In genomic region chr3:100324044-100324443, GRCh38 we compare ENCODE assay signal across 21 cellular contexts. TPM values are rescaled to one million over a fixed set of nuclear protein-coding genes. Genes with fewer than 3 reads are reported as not detected.
DNase-seq lines count a peak whose midpoint lies in the region; ATAC-seq, FAIRE-seq and TF ChIP-seq lines count a peak whose summit lies in the region.
"Had no signal": no experiment of that assay in that cellular context is flagged by ENCODE, and none has a peak within 500 bp of the region (broad histone marks: within the 10 kb centered on the region; RNA-seq: fewer than 3 reads in every experiment).

No MANE protein-coding gene starts in this region.

- no peak overlapping the region for H3K9ac ChIP-seq in liver (ENCODE audit: low read depth in 1 of 2, low read length in 2 of 2)
- H3K9ac ChIP-seq in HepG2 (ENCODE audit: insufficient read depth, low read depth, low read length) = no peak overlapping the region
- H3K9ac ChIP-seq: GM23248 had no signal

- TF ChIP-seq POLR2A in HepG2 (IDR thresholded peaks at IDR 0.05; ENCODE audit: insufficient read depth in 1 of 2, low read depth in 2 of 2, low read length in 2 of 2) (no peak), right lobe of liver (IDR thresholded peaks at IDR 0.05) (no peak), gastrocnemius medialis (IDR thresholded peaks at IDR 0.05) (no peak)

- H3K27ac ChIP-seq in liver (ENCODE audit: low read depth in 1 of 2, low read length in 2 of 2) (peak overlapping the region; percentile 31 to 58), HepG2 (ENCODE audit: extremely low read length, insufficient read depth, low read length) (no peak overlapping the region), Panc1 (ENCODE audit: low read length) (no peak overlapping the region), right lobe of liver (peak overlapping the region in 2 of 3 donors; percentile 2 to 15), gastrocnemius medialis (no peak overlapping the region)
- H3K27ac ChIP-seq: A549, GM23248 had no signal

- no peak overlapping the region for H3K4me2 ChIP-seq in HepG2 (ENCODE audit: low read depth, low read length)
- H3K4me2 ChIP-seq: A549 had no signal

- DNase-seq in HepG2 (ENCODE audit: low spot score) (no peak), Panc1 (ENCODE audit: low read depth, low spot score) (no peak), right lobe of liver (no peak), mesenteric fat pad (ENCODE audit: low spot score) (no peak), gastrocnemius medialis (no peak)
- DNase-seq: 8988T; C1 segment of cervical spinal cord; Calu3; CD4-positive, alpha-beta memory T cell; COR-L47; DMS53; DMS79 treated with DMSO at 0.1 percent for 48 hours; GF-D8; GM23248; H7; HCEC 1CT had no signal

- POLR2A ChIA-PET in HepG2 (lab: Yijun Ruan, JAX) = interaction anchor here (1.0 kb wide), 1 partner anchor 10 kb away, joined by 3 read pairs; the partner anchor contains the start of gene NIT2
- POLR2A ChIA-PET in Panc1 (lab: Charles Lee) = no interaction called here

- TF ChIP-seq CTCF in liver (IDR thresholded peaks at IDR 0.05; ENCODE audit: low read depth, low read length, missing input control) (no peak), HepG2 (CRISPR knock-in tag; IDR thresholded peaks at IDR 0.05) (no peak), Panc1 (IDR thresholded peaks at IDR 0.05) (no peak), right lobe of liver (IDR thresholded peaks at IDR 0.05) (no peak), gastrocnemius medialis (IDR thresholded peaks at IDR 0.05 in 4 of 5, conservative IDR thresholded peaks at IDR 0.05 in 1 of 5) (no peak)

- BruUV-seq in HepG2 (replicated peaks; lab: Mats Ljungman, UMichigan) (no TSS peak), Panc1 (replicated peaks; lab: Mats Ljungman, UMichigan) (TSS peak; percentile 25)

- H3K79me2 ChIP-seq in HepG2 (ENCODE audit: insufficient read depth, low read length) = no peaks in the 10 kb centered on the region

- no peak overlapping the region for H3K4me3 ChIP-seq in liver (ENCODE audit: low read depth in 1 of 3, low read length in 3 of 3)
- no peak overlapping the region for H3K4me3 ChIP-seq in HepG2 (replicated peaks in 1 of 3; ENCODE audit: insufficient read depth in 1 of 3, low read depth in 2 of 3, low read length in 3 of 3)
- H3K4me3 ChIP-seq in Panc1 (ENCODE audit: low read depth in 2 of 2, low read length in 2 of 2) = no peak overlapping the region
- no peak overlapping the region for H3K4me3 ChIP-seq in right lobe of liver
- no peak overlapping the region for H3K4me3 ChIP-seq in gastrocnemius medialis
- H3K4me3 ChIP-seq: A549, GM23248 had no signal

- FAIRE-seq in HepG2 (lab: Jason Lieb, UNC) = no peak
- FAIRE-seq: A549, GM12891, H1 had no signal

- H3K4me1 ChIP-seq in liver (ENCODE audit: control insufficient read depth in 4 of 4, insufficient read depth in 4 of 4, low read length in 3 of 4) = peaks cover 0 to 28% (median 14%) of the 10 kb centered on the region in 4 donors
- H3K4me1 ChIP-seq in HepG2 (ENCODE audit: insufficient read depth, low read length) = no peaks in the 10 kb centered on the region
- H3K4me1 ChIP-seq in Panc1 (ENCODE audit: control insufficient read depth, insufficient read depth, low read length) = no peaks in the 10 kb centered on the region
- H3K4me1 ChIP-seq in right lobe of liver = peaks cover 0 to 30% (median 9%) of the 10 kb centered on the region in 4 donors
- H3K4me1 ChIP-seq in gastrocnemius medialis = no peaks in the 10 kb centered on the region
- H3K4me1 ChIP-seq: A549 had no signal

- ATAC-seq in HepG2 = no peak
- ATAC-seq in Panc1 = no peak
- ATAC-seq in right lobe of liver = peak in 3 of 4 donors; percentile 65 to 74 (median 67)
- ATAC-seq in GM19455 (IDR thresholded peaks at IDR 0.05; ENCODE audit: unreplicated experiment) = no peak
- ATAC-seq in gastrocnemius medialis = no peak
- ATAC-seq: A549 had no signal

- no peaks in the 10 kb centered on the region for H3K9me3 ChIP-seq in liver (ENCODE audit: control insufficient read depth in 4 of 4, low read length in 3 of 4)
- H3K9me3 ChIP-seq in HepG2 (ENCODE audit: low read length) = no peaks in the 10 kb centered on the region
- no peaks in the 10 kb centered on the region for H3K9me3 ChIP-seq in Panc1 (ENCODE audit: control insufficient read depth, insufficient read depth, low read depth, low read length)
- no peaks in the 10 kb centered on the region for H3K9me3 ChIP-seq in right lobe of liver
- no peaks in the 10 kb centered on the region for H3K9me3 ChIP-seq in gastrocnemius medialis
- H3K9me3 ChIP-seq: A549 had no signal

- H3K27me3 ChIP-seq in liver (ENCODE audit: control insufficient read depth in 4 of 4, insufficient read depth in 4 of 4, low read length in 3 of 4) (no peaks in the 10 kb centered on the region), HepG2 (ENCODE audit: control insufficient read depth in 1 of 2, insufficient read depth in 2 of 2, low read length in 2 of 2) (no peaks in the 10 kb centered on the region), Panc1 (ENCODE audit: control insufficient read depth, insufficient read depth, low read length) (no peaks in the 10 kb centered on the region), right lobe of liver (no peaks in the 10 kb centered on the region), gastrocnemius medialis (no peaks in the 10 kb centered on the region)

- in situ Hi-C loops in HepG2 (cut with HindIII; ENCODE audit: extremely low pct_ligation_motif_present, low pct_unique_long_range_greater_than_20kb) (no loop called here), Panc1 (cut with HindIII; ENCODE audit: low pct_unique_long_range_greater_than_20kb, low sequenced_read_pairs) (no loop called here), gastrocnemius medialis (cut with MboI; ENCODE audit: low sequenced_read_pairs in 4 of 4) (loop anchor here in 3 of 4 donors (25.0 kb wide), 1 partner anchor 263 kb away; no protein-coding TSS in a partner anchor)

- CTCF ChIA-PET in HepG2 (lab: Yijun Ruan, JAX; ENCODE audit: low intra/inter-chr PET ratio, low total read pairs) = no interaction called here
- CTCF ChIA-PET in Panc1 (lab: Charles Lee) = no interaction called here

- TF ChIP-seq EP300 in HepG2 (IDR thresholded peaks at IDR 0.05; ENCODE audit: low read depth in 2 of 2, low read length in 2 of 2) (no peak), HepG2 (CRISPR knock-in tag; IDR thresholded peaks at IDR 0.05; ENCODE audit: borderline replicate concordance) (no peak)

- intact Hi-C loops in HepG2 (cut with micrococcal nuclease; ENCODE audit: unreplicated experiment) (no loop called here), Panc1 (cut with micrococcal nuclease; ENCODE audit: unreplicated experiment) (no loop called here), right lobe of liver (cut with DNase I) (no loop called here), gastrocnemius medialis (cut with DNase I; ENCODE audit: low total_unique reads) (no loop called here)

- TF ChIP-seq RAD21 in liver (IDR thresholded peaks at IDR 0.05) = peak in 1 of 2 donors; percentile 8
- TF ChIP-seq RAD21 in HepG2 (CRISPR knock-in tag; IDR thresholded peaks at IDR 0.05) = no peak

- no peaks in the 10 kb centered on the region for H4K20me1 ChIP-seq in HepG2 (ENCODE audit: insufficient read depth, low read length)

- H2AFZ ChIP-seq in HepG2 (ENCODE audit: low read length) = no peak overlapping the region
- H2AFZ ChIP-seq: GM23248 had no signal

- peaks cover 1 to 10% (median 5%) of the 10 kb centered on the region in 4 donors for H3K36me3 ChIP-seq in liver (ENCODE audit: control insufficient read depth in 4 of 4, insufficient read depth in 3 of 4, low read depth in 1 of 4, low read length in 3 of 4)
- peaks cover 2 to 12% of the 10 kb centered on the region in 2 experiments; a peak in 2 of 5 replicates for H3K36me3 ChIP-seq in HepG2 (replicated peaks in 1 of 2; ENCODE audit: control insufficient read depth in 1 of 2, insufficient read depth in 2 of 2, low read length in 2 of 2)
- 0 out of 2 replicates have a peak, but pooled peaks cover 2% of the 10 kb centered on the region for H3K36me3 ChIP-seq in Panc1 (ENCODE audit: control insufficient read depth, insufficient read depth, low read length)
- peaks cover 0 to 6% (median 2%) of the 10 kb centered on the region in 4 donors for H3K36me3 ChIP-seq in right lobe of liver
- peaks cover 0 to 52% of the 10 kb centered on the region in 2 donors for H3K36me3 ChIP-seq in gastrocnemius medialis

TF ChIP-seq in liver, 16 proteins besides CTCF, POLR2A, EP300 and RAD21 (continues in another document):
- TF ChIP-seq HNF4A (conservative IDR thresholded peaks at IDR 0.05) = peak; percentile 22 to 38

RNA-seq across cellular contexts. Expression of gene NIT2, which starts 10.5 kb away (rescaled TPM):
- 10 to 100 TPM; 32.4 to 49.2 TPM for total RNA-seq in liver
- polyA plus RNA-seq in liver = 100 to 1,000 TPM in 1 of 2 donors, 10 to 100 TPM in 1; 61.4 to 243 TPM
- total RNA-seq in HepG2 (2016; rRNA removed; fragmentation: Illumina TruSeq; extraction: Trizol) = 49.1 and 54.3 TPM in 2 replicates
- 8.5 and 10.3 TPM in 2 replicates for total RNA-seq in HepG2 (2016; cell fraction: cytosol; rRNA removed; fragmentation: Illumina TruSeq; extraction: Trizol; ENCODE audit: low read depth)
- total RNA-seq in HepG2 (2016; cell fraction: insoluble cytoplasmic fraction; rRNA removed; fragmentation: Illumina TruSeq; extraction: Trizol) = 50.7 and 55.5 TPM in 2 replicates
- total RNA-seq in HepG2 (2016; cell fraction: membrane; rRNA removed; fragmentation: Illumina TruSeq; extraction: Trizol) = 15.4 and 15.6 TPM in 2 replicates
- total RNA-seq in HepG2 (2016; cell fraction: nucleus; rRNA removed; fragmentation: Illumina TruSeq; extraction: Trizol) = 42.6 and 44.4 TPM in 2 replicates
- polyA plus RNA-seq in HepG2 (2011; rRNA removed) = 41.4 and 43.4 TPM in 2 replicates
- 10.6 and 16.0 TPM in 2 replicates for polyA plus RNA-seq in HepG2 (2011; cell fraction: cytosol; rRNA removed)
- 89.2 and 101 TPM in 2 replicates for polyA plus RNA-seq in HepG2 (2011; cell fraction: nucleus; rRNA removed)
- 26.0 and 34.9 TPM in 2 replicates for polyA plus RNA-seq in HepG2 (2012)
- polyA plus RNA-seq in HepG2 (2016; cell fraction: cytosol; fragmentation: Illumina TruSeq; extraction: Trizol; ENCODE audit: low read depth) = 14.8 and 14.9 TPM in 2 replicates
- 47.6 and 48.6 TPM in 2 replicates for polyA plus RNA-seq in HepG2 (2016; cell fraction: insoluble cytoplasmic fraction; fragmentation: Illumina TruSeq; extraction: Trizol; ENCODE audit: low read depth)
- polyA plus RNA-seq in HepG2 (2016; cell fraction: membrane; fragmentation: Illumina TruSeq; extraction: Trizol; ENCODE audit: low read depth) = 10.6 and 12.0 TPM in 2 replicates
- polyA plus RNA-seq in HepG2 (2016; cell fraction: nucleus; fragmentation: Illumina TruSeq; extraction: Trizol; ENCODE audit: insufficient read depth, low read depth) = 78.3 and 81.9 TPM in 2 replicates
- 7.3 and 20.3 TPM in 2 replicates for polyA minus RNA-seq in HepG2 (2011; rRNA and poly(A)+ RNA removed; ENCODE audit: low replicate concordance)
- 4.6 and 5.9 TPM in 2 replicates for polyA minus RNA-seq in HepG2 (2011; cell fraction: cytosol; rRNA and poly(A)+ RNA removed)
- 32.6 and 33.7 TPM in 2 replicates for polyA minus RNA-seq in HepG2 (2011; cell fraction: nucleus; rRNA and poly(A)+ RNA removed)
- total RNA-seq in Panc1 (2021; ENCODE audit: unreplicated experiment) = 97.2 TPM
- polyA plus RNA-seq in Panc1 (2012; ENCODE audit: insufficient read length) = 78.9 TPM
- 100 to 1,000 TPM in 4 of 6 experiments, 10 to 100 TPM in 2; 43.5 to 141 (median 103) TPM for total RNA-seq in right lobe of liver
- total RNA-seq in mesenteric fat pad = 56.7 TPM
- total RNA-seq in gastrocnemius medialis = 10 to 100 TPM; 13.5 to 45.2 (median 24.2) TPM

Comparison
In these comparisons a context has a peak if more than half of its experiments do, and no peak if none do; other contexts are left out.
1. H3K27ac ChIP-seq: peak in liver (2 of 2) and right lobe of liver (2 of 3); none in HepG2 (single experiment), Panc1 (single experiment) and gastrocnemius medialis (0 of 4).
2. ATAC-seq: peak in right lobe of liver (3 of 4); none in HepG2 (single experiment), Panc1 (single experiment), GM19455 (single experiment) and gastrocnemius medialis (0 of 2).
3. in situ Hi-C loops: an anchor here in gastrocnemius medialis (25.0 kb wide); none called in HepG2 and Panc1.